In the genomic region with DNA sequence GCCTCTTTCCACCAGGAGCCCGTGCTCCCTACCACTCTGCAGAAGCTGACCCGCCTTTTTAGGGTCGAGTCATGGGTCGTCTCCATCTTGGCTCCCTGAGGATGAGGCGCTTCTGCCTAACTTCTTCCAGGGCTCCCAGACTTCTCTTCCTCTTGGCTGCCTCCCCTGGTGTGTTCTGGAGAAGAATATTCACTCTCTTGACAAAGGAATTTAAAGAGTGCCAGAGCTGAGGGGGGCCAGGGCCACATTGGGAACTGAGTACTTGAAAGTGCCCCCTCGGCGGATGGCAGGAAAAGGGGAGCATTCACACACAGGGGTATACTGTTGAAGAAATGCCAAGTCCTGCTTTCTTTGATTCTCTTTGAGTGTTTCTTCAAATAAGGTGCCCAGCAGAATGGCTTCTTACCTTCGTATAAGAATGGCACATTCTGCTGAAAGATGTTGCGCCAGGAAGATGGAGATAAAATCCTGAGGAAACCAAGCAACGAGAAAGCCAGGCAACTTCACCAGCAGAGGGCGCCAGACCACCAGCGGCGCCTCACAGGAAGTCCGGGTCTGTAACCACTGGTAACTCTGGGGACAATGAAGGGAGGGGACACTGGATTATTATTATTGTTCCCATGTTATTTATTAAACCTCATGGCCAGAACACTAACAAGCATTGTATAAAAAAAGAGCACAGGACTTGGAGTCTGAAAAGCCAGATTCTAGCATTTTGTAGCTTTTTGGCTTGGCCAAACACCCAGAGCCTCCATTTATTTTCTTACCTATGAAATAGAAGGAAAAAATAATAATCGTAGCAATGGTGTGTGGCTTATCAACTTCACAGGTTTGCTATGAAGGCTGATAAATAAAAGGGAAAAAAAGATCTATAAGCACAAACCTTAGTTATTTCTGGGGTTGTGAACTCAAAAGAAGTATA, we compare ENCODE assay signal across 8 cellular contexts.
DNase-seq lines count a peak whose midpoint lies in the region; ATAC-seq and TF ChIP-seq lines count a peak whose summit lies in the region.

No MANE protein-coding gene starts in this region.

- no peak overlapping the region for H3K27ac ChIP-seq in SJCRH30
- no peak overlapping the region for H3K27ac ChIP-seq in right atrium auricular region

- peak; percentile 46 to 73 for TF ChIP-seq CTCF in right atrium auricular region (IDR thresholded peaks at IDR 0.05)

- ATAC-seq in GM19397 (IDR thresholded peaks at IDR 0.05; ENCODE audit: unreplicated experiment), result peak; percentile 76
- peak; percentile 82 for ATAC-seq in HG03457 (IDR thresholded peaks at IDR 0.05; ENCODE audit: unreplicated experiment)

- H3K36me3 ChIP-seq in SJCRH30 (no peaks in the 10 kb centered on the region), right atrium auricular region (no peaks in the 10 kb centered on the region)

- H3K4me1 ChIP-seq in SJCRH30, result no peaks in the 10 kb centered on the region
- H3K4me1 ChIP-seq in right atrium auricular region, result no peaks in the 10 kb centered on the region

- H3K9me3 ChIP-seq in SJCRH30 (replicated peaks), result no peaks in the 10 kb centered on the region
- H3K9me3 ChIP-seq in right atrium auricular region, result peaks cover 0 to 12% of the 10 kb centered on the region in 2 donors

- DNase-seq in COLO668 (lab: John Stamatoyannopoulos, UW; ENCODE audit: unreplicated experiment) (peak; percentile 41), SJCRH30 (peak; percentile 54 to 81), right atrium auricular region (ENCODE audit: low spot score) (no peak), mesenteric fat pad (ENCODE audit: low spot score) (no peak)
- peak; percentile 21 to 58 (median 48) for DNase-seq in activated naive CD4-positive, alpha-beta T cell (lab: John Stamatoyannopoulos, UW)
- peak; percentile 35 to 59 for DNase-seq in stimulated activated CD4-positive, alpha-beta T cell treated with anti-CD3 and anti-CD28 coated beads, Interleukin-15, amount 100 ng/mL, for 48 hours (ENCODE audit: low read depth in 2 of 2)

- H3K27me3 ChIP-seq in SJCRH30 (no peaks in the 10 kb centered on the region), right atrium auricular region (no peaks in the 10 kb centered on the region)

- H3K4me3 ChIP-seq in SJCRH30, result no peak overlapping the region
- no peak overlapping the region for H3K4me3 ChIP-seq in right atrium auricular region

Comparison
In these comparisons a context has a peak if more than half of its experiments do, and no peak if none do; other contexts are left out.
1. DNase-seq: peak in COLO668 (single experiment), SJCRH30 (2 of 2), activated naive CD4-positive, alpha-beta T cell (4 of 4) and stimulated activated CD4-positive, alpha-beta T cell treated with anti-CD3 and anti-CD28 coated beads, Interleukin-15, amount 100 ng/mL, for 48 hours (2 of 2); none in right atrium auricular region (single experiment) and mesenteric fat pad (single experiment).